31 cellular contexts compared by ENCODE assay signal in genomic region chr5:91365498-91365897, GRCh38.
"Had no signal": no experiment of that assay in that cellular context is flagged by ENCODE, and none has a peak within 500 bp of the region (broad histone marks: within the 10 kb centered on the region; RNA-seq: fewer than 3 reads in every experiment).

No MANE protein-coding gene starts in this region.

- H3K4me3 Mint-ChIP-seq: activated CD4-positive, alpha-beta T cell treated with anti-CD3 and anti-CD28 coated beads, Interleukin-2, amount 10 ng/mL, durations not matched to agents 24 days and 14 days; activated CD8-positive, alpha-beta T cell treated with anti-CD3 and anti-CD28 coated beads for 36 hours; activated naive CD4-positive, alpha-beta T cell treated with anti-CD3 and anti-CD28 coated beads for 36 hours; activated T-cell treated with anti-CD3 and anti-CD28 coated beads, Interleukin-2, amount 50 U/mL, for 72 hours; brain had no signal

- H3K9me3 ChIP-seq: adrenal gland, MG63 had no signal

- H3K4me2 ChIP-seq: PC-9 had no signal

- H3K9me3 Mint-ChIP-seq: brain had no signal

- DNase-seq: activated CD4-positive, alpha-beta T cell treated with anti-CD3 and anti-CD28 coated beads, Interleukin-2, amount 10 ng/mL, durations not matched to agents 24 days and 14 days; activated CD4-positive, alpha-beta T cell treated with anti-CD3 and anti-CD28 coated beads, Interleukin-2, amount 50 U/mL, for 4 hours; activated CD8-positive, alpha-beta T cell treated with anti-CD3 and anti-CD28 coated beads for 36 hours; activated gamma-delta T cell; activated naive CD4-positive, alpha-beta T cell treated with anti-CD3 and anti-CD28 coated beads for 36 hours; activated T-cell treated with anti-CD3 and anti-CD28 coated beads, Interleukin-2, amount 50 U/mL, for 1 hour; activated T-cell treated with anti-CD3 and anti-CD28 coated beads, Interleukin-2, amount 50 U/mL, for 72 hours; anterior cingulate cortex; Kasumi-1; KG1; MG63; NCI-H1048; NCI-H1105 treated with DMSO at 0.1 percent for 48 hours; NCI-H1436; NCI-H1694; NCI-H1930; NCI-H2081 treated with DMSO at 0.1 percent for 48 hours; NCI-H226; NCI-H446 treated with DMSO at 0.1 percent for 48 hours; NCI-H524; NCI-H748 treated with DMSO at 0.1 percent for 48 hours; NK-92 treated with Interleukin-12 subunit alpha and Interleukin-12 subunit beta, amount 100 ng/mL, for 24 hours; PC-9; SIG-M5; T1000 had no signal

- H2AFZ ChIP-seq: PC-9 had no signal

- H3K27me3 Mint-ChIP-seq: activated CD8-positive, alpha-beta T cell treated with anti-CD3 and anti-CD28 coated beads for 36 hours; brain had no signal

- H3K27me3 ChIP-seq: adrenal gland, MG63 had no signal

- H3K27ac ChIP-seq: PC-9, RWPE1 had no signal

- ATAC-seq: activated CD8-positive, alpha-beta T cell treated with anti-CD3 and anti-CD28 coated beads for 36 hours; activated naive CD4-positive, alpha-beta T cell treated with anti-CD3 and anti-CD28 coated beads, Interleukin-2, amount 50 U/mL, for 72 hours; activated T-cell treated with anti-CD3 and anti-CD28 coated beads, Interleukin-2, amount 50 U/mL, for 72 hours; Right ventricle myocardium inferior had no signal

- H3K27ac Mint-ChIP-seq: activated CD4-positive, alpha-beta T cell treated with anti-CD3 and anti-CD28 coated beads, Interleukin-2, amount 10 ng/mL, durations not matched to agents 24 days and 14 days; activated CD8-positive, alpha-beta T cell treated with anti-CD3 and anti-CD28 coated beads for 36 hours; activated naive CD4-positive, alpha-beta T cell treated with anti-CD3 and anti-CD28 coated beads for 36 hours; activated naive CD4-positive, alpha-beta T cell treated with anti-CD3 and anti-CD28 coated beads, Interleukin-2, amount 50 U/mL, for 72 hours; activated T-cell treated with anti-CD3 and anti-CD28 coated beads, Interleukin-2, amount 50 U/mL, for 72 hours; activated T-helper 2 cell treated with anti-CD3 and anti-CD28 coated beads, Interferon-gamma antibody, Interleukin-2, Interleukin-4, amounts not matched to agents 10 μg/mL and 5 μg/mL and 100 μg/mL, durations not matched to agents 14 hours and 24 hours and 36 hours had no signal

- H3K4me3 ChIP-seq: adrenal gland, MG63, PC-9 had no signal
